Comparison of ENCODE assay signal across 8 cellular contexts in the genomic region with DNA sequence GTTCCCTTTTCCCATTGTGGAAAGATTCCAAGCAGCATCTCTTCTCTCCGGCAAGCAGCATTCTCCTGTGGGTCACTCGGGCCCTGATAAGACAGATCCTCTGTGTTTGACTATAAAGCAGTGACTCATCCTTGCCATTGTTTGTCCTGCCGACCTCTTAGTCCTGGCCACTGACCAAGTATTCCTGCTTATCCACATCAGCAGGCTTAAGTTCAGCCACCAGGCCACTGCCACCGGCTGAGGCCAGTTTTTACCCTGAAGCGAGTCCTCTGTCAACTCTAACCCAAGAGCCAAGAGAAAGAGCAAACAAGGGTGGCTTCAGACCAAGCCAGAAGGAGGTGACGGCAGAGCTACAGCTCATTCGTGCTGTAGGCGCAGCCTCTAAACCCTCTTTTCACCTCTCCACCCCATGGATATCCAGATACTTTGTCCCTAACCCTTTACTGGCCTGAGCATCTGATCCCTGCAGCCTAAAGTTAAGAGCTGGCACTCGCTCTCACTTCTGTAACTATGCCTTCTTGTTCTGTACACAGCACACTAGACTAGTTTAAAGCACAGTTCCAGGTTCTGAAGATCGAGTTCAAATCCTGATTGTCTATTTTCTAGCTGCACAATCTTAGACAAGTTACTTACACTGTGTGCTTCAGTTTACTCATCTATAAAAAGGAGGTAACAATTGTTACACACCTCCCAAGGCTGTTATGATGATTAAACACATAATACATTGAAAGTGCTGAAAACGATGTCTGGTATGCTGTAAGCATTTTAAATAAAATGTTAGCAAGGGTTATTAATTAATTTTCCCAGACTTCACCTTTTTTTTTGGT. TPM values are rescaled to one million over a fixed set of nuclear protein-coding genes. Genes with fewer than 3 reads are reported as not detected.
DNase-seq lines count a peak whose midpoint lies in the region; ATAC-seq and TF ChIP-seq lines count a peak whose summit lies in the region.

No MANE protein-coding gene starts in this region.

- no peak for ATAC-seq in stimulated activated naive B cell treated with anti-CD40 and anti-IgM and Interleukin-4, amounts not matched to agents 10 μg/mL and 1 μg/mL and 100 μg/mL, for 72 hours (replicated peaks)
- ATAC-seq in HG03354 (IDR thresholded peaks at IDR 0.05; ENCODE audit: poor library complexity, severe bottlenecking, unreplicated experiment): no peak

- no peak overlapping the region for H3K4me3 Mint-ChIP-seq in stimulated activated naive B cell treated with anti-CD40 and anti-IgM and Interleukin-4, amounts not matched to agents 10 μg/mL and 1 μg/mL and 100 μg/mL, for 72 hours

- no peaks in the 10 kb centered on the region for H3K4me1 Mint-ChIP-seq in stimulated activated naive B cell treated with anti-CD40 and anti-IgM and Interleukin-4, amounts not matched to agents 10 μg/mL and 1 μg/mL and 100 μg/mL, for 72 hours

- H3K9me3 Mint-ChIP-seq in stimulated activated naive B cell treated with anti-CD40 and anti-IgM and Interleukin-4, amounts not matched to agents 10 μg/mL and 1 μg/mL and 100 μg/mL, for 72 hours: peaks cover 0 to 1% of the 10 kb centered on the region in 2 donors

- no peak for TF ChIP-seq POLR2A in spleen (IDR thresholded peaks at IDR 0.05)

- 51 to 58% (median 52%) methylated on average over 11 of the region's 11 CpGs for WGBS in spleen, 5 donors

- no peak for TF ChIP-seq CTCF in spleen (IDR thresholded peaks at IDR 0.05 in 8 of 11, conservative IDR thresholded peaks at IDR 0.05 in 3 of 11)

- H3K36me3 Mint-ChIP-seq in stimulated activated naive B cell treated with anti-CD40 and anti-IgM and Interleukin-4, amounts not matched to agents 10 μg/mL and 1 μg/mL and 100 μg/mL, for 72 hours: no peaks in the 10 kb centered on the region

- no peaks in the 10 kb centered on the region for H3K4me1 ChIP-seq in spleen

- H3K9me3 ChIP-seq in spleen: no peaks in the 10 kb centered on the region

- H3K27ac ChIP-seq in spleen: no peak overlapping the region

- no peak overlapping the region for H3K4me3 ChIP-seq in spleen

- no peaks in the 10 kb centered on the region for H3K27me3 ChIP-seq in spleen (replicated peaks in 1 of 7)

- intact Hi-C loops in spleen (cut with DNase I; ENCODE audit: low total_unique reads): no loop called here

- peak; percentile 70 for DNase-seq in HuH-7.5 (ENCODE audit: low spot score)
- DNase-seq in astrocyte of the hippocampus (ENCODE audit: low read depth, low spot score): peak; percentile 93
- DNase-seq in inferior parietal cortex (ENCODE audit: extremely low spot score): peak; percentile 72
- DNase-seq in superior temporal gyrus (ENCODE audit: extremely low spot score): peak; percentile 86
- DNase-seq in spleen: no peak
- no peak for DNase-seq in NK-92 (lab: John Stamatoyannopoulos, UW; ENCODE audit: unreplicated experiment)
- DNase-seq in stimulated activated naive B cell treated with anti-CD40 and anti-IgM and Interleukin-4, amounts not matched to agents 10 μg/mL and 1 μg/mL and 100 μg/mL, for 72 hours: no peak

- no peaks in the 10 kb centered on the region for H3K36me3 ChIP-seq in spleen

- peaks cover 0 to 8% of the 10 kb centered on the region in 2 donors for H3K27me3 Mint-ChIP-seq in stimulated activated naive B cell treated with anti-CD40 and anti-IgM and Interleukin-4, amounts not matched to agents 10 μg/mL and 1 μg/mL and 100 μg/mL, for 72 hours

- H3K27ac Mint-ChIP-seq in stimulated activated naive B cell treated with anti-CD40 and anti-IgM and Interleukin-4, amounts not matched to agents 10 μg/mL and 1 μg/mL and 100 μg/mL, for 72 hours: no peak overlapping the region

RNA-seq across cellular contexts. Expression of gene SOX9, which starts 31.0 kb away (rescaled TPM):
- under 1 TPM in 5 of 7 donors, not detected in 2; 0.09 to 0.54 (median 0.34) TPM for total RNA-seq in spleen
- 1 to 10 TPM in 1 of 3 donors, under 1 TPM in 2; 0.29 to 1.0 (median 0.74) TPM for polyA plus RNA-seq in spleen

Comparison
In these comparisons a context has a peak if more than half of its experiments do, and no peak if none do; other contexts are left out.
1. DNase-seq: peak in HuH-7.5 (single experiment), astrocyte of the hippocampus (single experiment), inferior parietal cortex (single experiment) and superior temporal gyrus (single experiment); none in spleen (single experiment), NK-92 (single experiment) and stimulated activated naive B cell treated with anti-CD40 and anti-IgM and Interleukin-4, amounts not matched to agents 10 μg/mL and 1 μg/mL and 100 μg/mL, for 72 hours (single experiment).